Comparison of ENCODE assay signal across 34 cellular contexts in the genomic region with DNA sequence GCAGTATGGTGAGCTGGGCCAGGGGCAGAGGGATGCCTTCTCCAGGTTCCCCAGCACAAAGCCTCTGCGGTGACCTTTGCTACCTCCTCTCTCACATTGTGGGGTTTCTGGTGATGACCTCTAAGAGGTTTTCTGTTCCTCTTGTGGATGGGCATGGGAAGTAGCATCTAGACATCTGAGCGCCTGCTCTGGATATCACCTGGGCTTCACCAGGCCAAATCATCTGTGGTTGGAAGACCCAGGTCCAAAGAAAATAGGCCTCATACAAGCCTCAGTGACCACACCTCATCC. TPM values are rescaled to one million over a fixed set of nuclear protein-coding genes. Genes with fewer than 3 reads are reported as not detected.
A peak's percentile ranks its signal among the peaks of the same experiment; 100 is the strongest.
DNase-seq lines count a peak whose midpoint lies in the region; ATAC-seq and TF ChIP-seq lines count a peak whose summit lies in the region.
"Had no signal": no experiment of that assay in that cellular context is flagged by ENCODE, and none has a peak within 500 bp of the region (broad histone marks: within the 10 kb centered on the region; RNA-seq: fewer than 3 reads in every experiment).

No MANE protein-coding gene starts in this region.

- peak; percentile 58 for ATAC-seq in stimulated activated memory B cell treated with anti-CD40 and anti-IgM and Interleukin-4, amounts not matched to agents 10 μg/mL and 1 μg/mL and 100 μg/mL, for 72 hours
- peak; percentile 76 to 78 for ATAC-seq in stimulated activated naive B cell treated with anti-CD40 and anti-IgM and Interleukin-4, amounts not matched to agents 10 μg/mL and 1 μg/mL and 100 μg/mL, for 72 hours (replicated peaks)
- ATAC-seq: A549; CD8-positive, alpha-beta T cell had no signal

- H3K27ac Mint-ChIP-seq in stimulated activated memory B cell treated with anti-CD40 and anti-IgM and Interleukin-4, amounts not matched to agents 10 μg/mL and 1 μg/mL and 100 μg/mL, for 72 hours: no peak overlapping the region
- no peak overlapping the region for H3K27ac Mint-ChIP-seq in stimulated activated naive B cell treated with anti-CD40 and anti-IgM and Interleukin-4, amounts not matched to agents 10 μg/mL and 1 μg/mL and 100 μg/mL, for 72 hours
- H3K27ac Mint-ChIP-seq: B cell; CD4-positive, alpha-beta memory T cell; CD4-positive, alpha-beta T cell; CD4-positive, CD25-positive, alpha-beta regulatory T cell; CD8-positive, alpha-beta T cell had no signal

- CTCF ChIA-PET in RWPE1 (lab: Yijun Ruan, JAX): no interaction called here

- peaks cover 7% of the 10 kb centered on the region for H3K27me3 Mint-ChIP-seq in stimulated activated memory B cell treated with anti-CD40 and anti-IgM and Interleukin-4, amounts not matched to agents 10 μg/mL and 1 μg/mL and 100 μg/mL, for 72 hours
- peaks cover 5% of the 10 kb centered on the region in 2 donors for H3K27me3 Mint-ChIP-seq in stimulated activated naive B cell treated with anti-CD40 and anti-IgM and Interleukin-4, amounts not matched to agents 10 μg/mL and 1 μg/mL and 100 μg/mL, for 72 hours
- H3K27me3 Mint-ChIP-seq: B cell; CD4-positive, alpha-beta memory T cell; CD4-positive, alpha-beta T cell; CD4-positive, CD25-positive, alpha-beta regulatory T cell had no signal

- TF ChIP-seq CTCF in RWPE1 (conservative IDR thresholded peaks at IDR 0.05; ENCODE audit: low read depth): no peak

- DNase-seq in RWPE1 (ENCODE audit: low spot score) (no peak), nucleus accumbens (lab: John Stamatoyannopoulos, UW) (no peak), A172 (ENCODE audit: low spot score) (no peak), DMS53 treated with DMSO at 0.1 percent for 48 hours (lab: John Stamatoyannopoulos, UW; ENCODE audit: unreplicated experiment) (no peak)
- DNase-seq in stimulated activated naive B cell treated with anti-CD40 and anti-IgM and Interleukin-4, amounts not matched to agents 10 μg/mL and 1 μg/mL and 100 μg/mL, for 72 hours: no peak
- DNase-seq: 8988T; ACHN; AML-193; BE2C; C1 segment of cervical spinal cord; Caco-2; Calu3; CD4-positive, alpha-beta memory T cell; CD4-positive, alpha-beta T cell; CD4-positive, CD25-positive, alpha-beta regulatory T cell; CD8-positive, alpha-beta memory T cell; CD8-positive, alpha-beta T cell; COR-L47; DMS 273 treated with DMSO at 0.1 percent for 48 hours; DMS153; DMS53; DMS79; DMS79 treated with DMSO at 0.1 percent for 48 hours; DND-41; EL had no signal

- no peaks in the 10 kb centered on the region for H3K9me3 Mint-ChIP-seq in stimulated activated memory B cell treated with anti-CD40 and anti-IgM and Interleukin-4, amounts not matched to agents 10 μg/mL and 1 μg/mL and 100 μg/mL, for 72 hours
- no peaks in the 10 kb centered on the region for H3K9me3 Mint-ChIP-seq in stimulated activated naive B cell treated with anti-CD40 and anti-IgM and Interleukin-4, amounts not matched to agents 10 μg/mL and 1 μg/mL and 100 μg/mL, for 72 hours
- H3K9me3 Mint-ChIP-seq: CD4-positive, alpha-beta memory T cell; CD4-positive, alpha-beta T cell; CD8-positive, alpha-beta memory T cell; CD8-positive, alpha-beta T cell had no signal

- POLR2A ChIA-PET in RWPE1 (lab: Yijun Ruan, JAX; ENCODE audit: low non-redundant PET): no interaction called here

- peaks cover 19% of the 10 kb centered on the region for H3K4me1 Mint-ChIP-seq in stimulated activated memory B cell treated with anti-CD40 and anti-IgM and Interleukin-4, amounts not matched to agents 10 μg/mL and 1 μg/mL and 100 μg/mL, for 72 hours
- H3K4me1 Mint-ChIP-seq in stimulated activated naive B cell treated with anti-CD40 and anti-IgM and Interleukin-4, amounts not matched to agents 10 μg/mL and 1 μg/mL and 100 μg/mL, for 72 hours: peaks cover 25 to 32% of the 10 kb centered on the region in 2 donors

- no peak overlapping the region for H3K4me3 Mint-ChIP-seq in stimulated activated memory B cell treated with anti-CD40 and anti-IgM and Interleukin-4, amounts not matched to agents 10 μg/mL and 1 μg/mL and 100 μg/mL, for 72 hours
- peak overlapping the region in 1 of 2 donors; percentile 39 for H3K4me3 Mint-ChIP-seq in stimulated activated naive B cell treated with anti-CD40 and anti-IgM and Interleukin-4, amounts not matched to agents 10 μg/mL and 1 μg/mL and 100 μg/mL, for 72 hours
- H3K4me3 Mint-ChIP-seq: B cell; CD14-positive monocyte; CD4-positive, alpha-beta memory T cell; CD4-positive, alpha-beta T cell; CD8-positive, alpha-beta memory T cell; CD8-positive, alpha-beta T cell had no signal

- peaks cover 75% of the 10 kb centered on the region for H3K36me3 Mint-ChIP-seq in stimulated activated memory B cell treated with anti-CD40 and anti-IgM and Interleukin-4, amounts not matched to agents 10 μg/mL and 1 μg/mL and 100 μg/mL, for 72 hours
- H3K36me3 Mint-ChIP-seq in stimulated activated naive B cell treated with anti-CD40 and anti-IgM and Interleukin-4, amounts not matched to agents 10 μg/mL and 1 μg/mL and 100 μg/mL, for 72 hours: peaks cover 55 to 62% of the 10 kb centered on the region in 2 donors

- peak overlapping the region; percentile 38; the same call in 1 of the 2 replicates for H3K27ac ChIP-seq in RWPE1
- H3K27ac ChIP-seq: 22Rv1; A549; BLaER1; BLaER1 treated with 17β-estradiol and CSF1 and Interleukin-3, amounts not matched to agents 10 nM and 100 nM; C4-2B had no signal

RNA-seq across cellular contexts. Expression of gene APEH, which starts 7.0 kb away (rescaled TPM):
- 120 and 144 TPM in 2 replicates for total RNA-seq in A172 (2014; rRNA removed; shearing (Covaris generic))

RNA-seq across cellular contexts. Expression of gene MST1, which starts 8.1 kb away (rescaled TPM):
- total RNA-seq in A172 (2014; rRNA removed; shearing (Covaris generic)): 0.72 and 2.0 TPM in 2 replicates

RNA-seq across cellular contexts. Expression of gene RNF123, which starts 8.2 kb away (rescaled TPM):
- 17.3 and 55.0 TPM in 2 replicates for total RNA-seq in A172 (2014; rRNA removed; shearing (Covaris generic))

RNA-seq across cellular contexts. Expression of gene AMIGO3, which starts 38.3 kb away (rescaled TPM):
- 0.41 and 1.0 TPM in 2 replicates for total RNA-seq in A172 (2014; rRNA removed; shearing (Covaris generic))
- total RNA-seq: A673; B cell; Caco-2; CD4-positive, alpha-beta memory T cell; CD4-positive, CD25-positive, alpha-beta regulatory T cell had no signal

RNA-seq across cellular contexts. Expression of gene GMPPB, which starts 42.6 kb away (rescaled TPM):
- 25.6 and 27.3 TPM in 2 replicates for total RNA-seq in A172 (2014; rRNA removed; shearing (Covaris generic))
